Comparison of ENCODE assay signal across 2 cellular contexts in genomic region chr3:12830785-12831581, GRCh38.
TF ChIP-seq lines count a peak whose summit lies in the region.

No MANE protein-coding gene starts in this region.

TF ChIP-seq in A549, 52 proteins besides CTCF, POLR2A, EP300 and RAD21 (continued from another document):
- TF ChIP-seq REST (IDR thresholded peaks at IDR 0.05) (no peak), TP53 (CRISPR knock-in tag; IDR thresholded peaks at IDR 0.05) (0 out of 2 replicates have a peak, but pooled peaks have one; percentile 13)

TF ChIP-seq in WTC11, 78 proteins besides CTCF, POLR2A, EP300 and RAD21 (continued from another document):
- TF ChIP-seq ZNF232 (CRISPR knock-in tag; IDR thresholded peaks at IDR 0.05) (no peak), ESRRA (CRISPR knock-in tag; IDR thresholded peaks at IDR 0.05; ENCODE audit: borderline replicate concordance) (no peak), ZNF416 (CRISPR knock-in tag; IDR thresholded peaks at IDR 0.05) (0 out of 2 replicates have a peak, but pooled peaks have one; percentile 61), USF1 (CRISPR knock-in tag; IDR thresholded peaks at IDR 0.05) (no peak), NFATC4 (CRISPR knock-in tag; IDR thresholded peaks at IDR 0.05) (peak; percentile 59; the same call in 1 of the 2 replicates), ZNF671 (CRISPR knock-in tag; IDR thresholded peaks at IDR 0.05) (no peak; the same call in 1 of the 2 replicates)
TF ChIP-seq in WTC11: peak in this region for 5.
